ENCODE assay signal across 20 cellular contexts in the genomic region with DNA sequence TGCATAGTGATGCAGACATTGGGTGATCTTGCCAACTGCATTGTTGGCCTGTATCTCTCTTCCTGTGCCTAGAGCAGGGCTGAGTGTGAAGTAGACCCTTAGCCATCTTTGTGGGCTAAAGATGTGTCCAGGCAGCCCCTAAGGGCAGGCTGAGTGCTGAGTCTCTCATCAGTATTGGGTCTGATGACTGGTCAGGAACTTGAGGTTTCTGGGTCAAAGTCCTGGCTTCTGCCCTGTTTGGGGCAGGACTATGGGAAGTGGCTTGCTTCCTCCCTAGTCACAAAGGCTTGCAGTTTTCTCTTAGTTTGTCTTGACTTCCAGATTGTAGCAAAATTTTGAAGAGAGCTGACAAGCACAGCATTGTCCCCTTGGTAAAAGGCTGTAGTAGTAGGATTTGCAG.
"Had no signal": no experiment of that assay in that cellular context is flagged by ENCODE, and none has a peak within 500 bp of the region (broad histone marks: within the 10 kb centered on the region; RNA-seq: fewer than 3 reads in every experiment).

No MANE protein-coding gene starts in this region.

- H3K27ac ChIP-seq: hepatocyte, sigmoid colon, thoracic aorta had no signal

- H3K27me3 ChIP-seq: hepatocyte, sigmoid colon had no signal

- H3K4me1 ChIP-seq: sigmoid colon had no signal

- H3K36me3 ChIP-seq: sigmoid colon, thoracic aorta had no signal

- ATAC-seq: activated T-cell treated with anti-CD3 and anti-CD28 coated beads, Interleukin-2, amount 50 U/mL, for 4 hours; stimulated activated naive B cell treated with anti-CD40 and anti-IgM and Interleukin-4, amounts not matched to agents 10 μg/mL and 1 μg/mL and 100 μg/mL, for 72 hours; WTC11 had no signal

- H2AFZ ChIP-seq: hepatocyte had no signal

- H3K4me2 ChIP-seq: hepatocyte had no signal

- H3K79me2 ChIP-seq: hepatocyte had no signal

- H3K4me3 ChIP-seq: hepatocyte, sigmoid colon, thoracic aorta had no signal

- H3K9me3 ChIP-seq: sigmoid colon, thoracic aorta had no signal

- DNase-seq: activated naive CD4-positive, alpha-beta T cell; activated naive CD8-positive, alpha-beta T cell treated with anti-CD3 and anti-CD28 coated beads for 36 hours; activated T-cell treated with anti-CD3 and anti-CD28 coated beads, Interleukin-2, amount 50 U/mL, for 4 hours; cerebellar nuclear complex; cortex of kidney; foreskin fibroblast; glutamatergic neuron; immature natural killer cell; kidney glomerular epithelial cell; mesenchymal stem cell; naive B cell; occipital lobe; sigmoid colon; stimulated activated CD4-positive, alpha-beta T cell treated with anti-CD3 and anti-CD28 coated beads, Interleukin-2, amount 100 ng/mL, for 48 hours; stimulated activated CD8-positive, alpha-beta memory T cell treated with anti-CD3 and anti-CD28 coated beads, Interleukin-4, amount 100 ng/mL, for 48 hours; stimulated activated naive B cell treated with anti-CD40 and anti-IgM and Interleukin-4, amounts not matched to agents 10 μg/mL and 1 μg/mL and 100 μg/mL, for 72 hours; T-helper 9 cell had no signal
